In the genomic region with DNA sequence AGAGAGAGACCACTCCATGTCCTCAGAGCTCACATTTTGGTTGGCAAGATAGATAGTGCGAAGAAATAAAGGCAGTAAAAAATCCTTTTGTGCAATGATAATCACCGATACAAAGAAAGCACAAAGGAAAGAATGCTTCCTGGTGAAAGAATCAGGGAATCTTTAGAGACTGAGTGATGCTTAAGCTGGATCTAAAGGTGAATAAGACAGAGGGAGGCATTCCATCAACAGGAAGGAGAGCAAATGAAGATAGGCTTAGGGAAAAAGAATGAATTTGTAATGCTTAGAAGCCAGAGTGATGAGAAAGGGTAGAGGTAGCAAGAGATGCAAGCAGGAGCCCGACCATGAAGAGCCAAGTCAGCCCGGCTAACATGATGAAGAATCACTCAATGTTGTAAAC, we compare ENCODE assay signal across 27 cellular contexts.
"Had no signal": no experiment of that assay in that cellular context is flagged by ENCODE, and none has a peak within 500 bp of the region (broad histone marks: within the 10 kb centered on the region; RNA-seq: fewer than 3 reads in every experiment).

No MANE protein-coding gene starts in this region.

- H3K27ac ChIP-seq: ascending aorta, breast epithelium, cardiac muscle cell, colonic mucosa, esophagus muscularis mucosa, foreskin keratinocyte, gastroesophageal sphincter had no signal

- H3K9me3 ChIP-seq: ascending aorta, breast epithelium, colonic mucosa, esophagus muscularis mucosa, gastroesophageal sphincter had no signal

- H3K9me3 Mint-ChIP-seq: activated CD4-positive, alpha-beta memory T cell treated with anti-CD3 and anti-CD28 coated beads, Interleukin-2, amount 10 ng/mL, durations not matched to agents 7 days and 5 days; activated CD4-positive, alpha-beta T cell treated with anti-CD3 and anti-CD28 coated beads, Interleukin-2, amount 10 ng/mL, durations not matched to agents 7 days and 5 days; activated naive CD4-positive, alpha-beta T cell treated with anti-CD3 and anti-CD28 coated beads, Interleukin-2, amount 10 ng/mL, durations not matched to agents 7 days and 5 days; activated naive CD8-positive, alpha-beta T cell treated with anti-CD3 and anti-CD28 coated beads, Interleukin-2, amount 10 ng/mL, durations not matched to agents 7 days and 5 days; activated T-cell treated with anti-CD3 and anti-CD28 coated beads, Interleukin-2, amount 50 U/mL, for 24 hours had no signal

- H3K4me1 ChIP-seq: ascending aorta, breast epithelium, colonic mucosa, esophagus muscularis mucosa, foreskin keratinocyte, gastroesophageal sphincter had no signal

- ATAC-seq: activated naive CD4-positive, alpha-beta T cell treated with anti-CD3 and anti-CD28 coated beads, Interleukin-2, amount 50 U/mL, for 72 hours; activated T-cell treated with anti-CD3 and anti-CD28 coated beads, Interleukin-2, amount 50 U/mL, for 72 hours; foreskin keratinocyte; gastroesophageal sphincter had no signal

- H3K4me3 Mint-ChIP-seq: activated CD4-positive, alpha-beta memory T cell treated with anti-CD3 and anti-CD28 coated beads, Interleukin-2, amount 10 ng/mL, durations not matched to agents 7 days and 5 days; activated CD4-positive, alpha-beta T cell treated with anti-CD3 and anti-CD28 coated beads, Interleukin-2, amount 10 ng/mL, durations not matched to agents 7 days and 5 days; activated naive CD4-positive, alpha-beta T cell treated with anti-CD3 and anti-CD28 coated beads, Interleukin-2, amount 10 ng/mL, durations not matched to agents 7 days and 5 days; activated naive CD8-positive, alpha-beta T cell treated with anti-CD3 and anti-CD28 coated beads, Interleukin-2, amount 10 ng/mL, durations not matched to agents 7 days and 5 days; activated T-cell treated with anti-CD3 and anti-CD28 coated beads, Interleukin-2, amount 50 U/mL, for 24 hours; activated T-cell treated with anti-CD3 and anti-CD28 coated beads, Interleukin-2, amount 50 U/mL, for 72 hours; brain had no signal

- H3K27ac Mint-ChIP-seq: activated CD4-positive, alpha-beta memory T cell treated with anti-CD3 and anti-CD28 coated beads, Interleukin-2, amount 10 ng/mL, durations not matched to agents 7 days and 5 days; activated CD4-positive, alpha-beta T cell treated with anti-CD3 and anti-CD28 coated beads, Interleukin-2, amount 10 ng/mL, durations not matched to agents 7 days and 5 days; activated naive CD4-positive, alpha-beta T cell treated with anti-CD3 and anti-CD28 coated beads, Interleukin-2, amount 10 ng/mL, durations not matched to agents 7 days and 5 days; activated naive CD4-positive, alpha-beta T cell treated with anti-CD3 and anti-CD28 coated beads, Interleukin-2, amount 50 U/mL, for 72 hours; activated naive CD8-positive, alpha-beta T cell treated with anti-CD3 and anti-CD28 coated beads, Interleukin-2, amount 10 ng/mL, durations not matched to agents 7 days and 5 days; activated T-cell treated with anti-CD3 and anti-CD28 coated beads, Interleukin-2, amount 50 U/mL, for 24 hours; activated T-cell treated with anti-CD3 and anti-CD28 coated beads, Interleukin-2, amount 50 U/mL, for 72 hours had no signal

- DNase-seq: activated CD4-positive, alpha-beta memory T cell treated with anti-CD3 and anti-CD28 coated beads, Interleukin-2, amount 10 ng/mL, durations not matched to agents 7 days and 5 days; activated CD4-positive, alpha-beta T cell treated with anti-CD3 and anti-CD28 coated beads for 1 hour; activated CD4-positive, alpha-beta T cell treated with anti-CD3 and anti-CD28 coated beads for 4 hours; activated CD4-positive, alpha-beta T cell treated with anti-CD3 and anti-CD28 coated beads, Interleukin-2, amount 10 ng/mL, durations not matched to agents 7 days and 5 days; activated CD4-positive, alpha-beta T cell treated with anti-CD3 and anti-CD28 coated beads, Interleukin-2, amount 50 U/mL, for 4 hours; activated CD8-positive, alpha-beta memory T cell treated with anti-CD3 and anti-CD28 coated beads, Interleukin-2, amount 50 U/mL, for 48 hours; activated gamma-delta T cell; activated naive CD4-positive, alpha-beta T cell; activated naive CD4-positive, alpha-beta T cell treated with anti-CD3 and anti-CD28 coated beads, Interleukin-2, amount 10 ng/mL, durations not matched to agents 7 days and 5 days; activated naive CD8-positive, alpha-beta T cell treated with anti-CD3 and anti-CD28 coated beads, Interleukin-2, amount 10 ng/mL, durations not matched to agents 7 days and 5 days; activated T-cell treated with anti-CD3 and anti-CD28 coated beads for 4 hours; activated T-cell treated with anti-CD3 and anti-CD28 coated beads, Interleukin-2, amount 50 U/mL, for 24 hours; activated T-cell treated with anti-CD3 and anti-CD28 coated beads, Interleukin-2, amount 50 U/mL, for 72 hours; central memory CD4-positive, alpha-beta T cell; cerebellar nuclear complex; colonic mucosa; effector memory CD4-positive, alpha-beta T cell; erythroblast; foreskin keratinocyte; T-helper 2 cell had no signal

- H3K4me1 Mint-ChIP-seq: activated CD4-positive, alpha-beta memory T cell treated with anti-CD3 and anti-CD28 coated beads, Interleukin-2, amount 10 ng/mL, durations not matched to agents 7 days and 5 days; activated CD4-positive, alpha-beta T cell treated with anti-CD3 and anti-CD28 coated beads, Interleukin-2, amount 10 ng/mL, durations not matched to agents 7 days and 5 days; activated naive CD4-positive, alpha-beta T cell treated with anti-CD3 and anti-CD28 coated beads, Interleukin-2, amount 10 ng/mL, durations not matched to agents 7 days and 5 days; activated naive CD8-positive, alpha-beta T cell treated with anti-CD3 and anti-CD28 coated beads, Interleukin-2, amount 10 ng/mL, durations not matched to agents 7 days and 5 days had no signal

- H3K4me3 ChIP-seq: ascending aorta, breast epithelium, cardiac muscle cell, colonic mucosa, esophagus muscularis mucosa, gastroesophageal sphincter had no signal

- H3K36me3 Mint-ChIP-seq: activated naive CD4-positive, alpha-beta T cell treated with anti-CD3 and anti-CD28 coated beads, Interleukin-2, amount 10 ng/mL, durations not matched to agents 7 days and 5 days; activated naive CD4-positive, alpha-beta T cell treated with anti-CD3 and anti-CD28 coated beads, Interleukin-2, amount 50 U/mL, for 72 hours; activated naive CD8-positive, alpha-beta T cell treated with anti-CD3 and anti-CD28 coated beads, Interleukin-2, amount 10 ng/mL, durations not matched to agents 7 days and 5 days had no signal

- H3K27me3 ChIP-seq: ascending aorta, breast epithelium, cardiac muscle cell, colonic mucosa, esophagus muscularis mucosa, foreskin keratinocyte, gastroesophageal sphincter had no signal

- H3K27me3 Mint-ChIP-seq: activated CD4-positive, alpha-beta memory T cell treated with anti-CD3 and anti-CD28 coated beads, Interleukin-2, amount 10 ng/mL, durations not matched to agents 7 days and 5 days; activated CD4-positive, alpha-beta T cell treated with anti-CD3 and anti-CD28 coated beads, Interleukin-2, amount 10 ng/mL, durations not matched to agents 7 days and 5 days; activated naive CD4-positive, alpha-beta T cell treated with anti-CD3 and anti-CD28 coated beads, Interleukin-2, amount 10 ng/mL, durations not matched to agents 7 days and 5 days; activated naive CD8-positive, alpha-beta T cell treated with anti-CD3 and anti-CD28 coated beads, Interleukin-2, amount 10 ng/mL, durations not matched to agents 7 days and 5 days; activated T-cell treated with anti-CD3 and anti-CD28 coated beads, Interleukin-2, amount 50 U/mL, for 24 hours; brain had no signal

- H3K36me3 ChIP-seq: ascending aorta, breast epithelium, cardiac muscle cell, colonic mucosa, esophagus muscularis mucosa, gastroesophageal sphincter had no signal
